9 cellular contexts compared by ENCODE assay signal in the genomic region with DNA sequence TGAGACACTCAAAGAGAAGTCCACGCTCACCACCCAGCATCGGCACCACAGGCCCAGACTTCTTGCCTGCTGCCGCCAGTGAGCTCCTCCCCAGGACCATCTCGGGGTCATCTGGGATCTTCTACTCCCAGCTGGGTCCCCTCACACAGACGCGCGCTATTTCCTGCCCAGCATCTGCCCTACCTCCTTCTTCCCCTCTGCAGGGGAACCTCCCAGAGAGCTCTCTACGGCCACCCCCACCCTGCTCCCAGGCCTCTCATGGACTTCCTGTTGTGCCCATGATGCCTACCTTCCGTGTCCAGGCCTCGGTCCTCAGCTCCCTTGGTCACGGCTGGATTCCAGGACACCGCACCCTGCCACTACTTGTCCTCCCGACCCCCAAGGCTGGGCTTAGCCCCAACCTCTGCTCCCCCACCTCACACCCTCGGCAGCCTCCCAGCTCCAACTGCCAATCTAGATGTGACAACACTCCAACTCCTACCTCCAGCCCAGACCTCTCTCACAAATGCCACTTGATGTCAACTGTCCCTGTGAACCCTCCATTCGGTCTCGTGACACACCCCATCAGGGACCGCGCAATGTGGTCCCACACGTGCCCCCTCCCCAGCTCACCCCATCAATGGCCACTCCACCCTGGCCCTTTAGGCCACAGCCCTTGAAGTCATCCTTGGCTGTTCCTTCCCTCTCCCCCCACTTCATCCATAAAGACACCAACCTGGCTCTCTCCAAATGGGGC. TPM values are rescaled to one million over a fixed set of nuclear protein-coding genes. Genes with fewer than 3 reads are reported as not detected.
DNase-seq lines count a peak whose midpoint lies in the region; ATAC-seq and TF ChIP-seq lines count a peak whose summit lies in the region.
"Had no signal": no experiment of that assay in that cellular context is flagged by ENCODE, and none has a peak within 500 bp of the region (broad histone marks: within the 10 kb centered on the region; RNA-seq: fewer than 3 reads in every experiment).

No MANE protein-coding gene starts in this region.

- no peak for TF ChIP-seq CTCF in cardiac muscle cell (IDR thresholded peaks at IDR 0.05; ENCODE audit: low read depth, low read length)
- no peak for TF ChIP-seq CTCF in upper lobe of left lung (IDR thresholded peaks at IDR 0.05)

- no peak for DNase-seq in Right ventricle myocardium inferior (ENCODE audit: missing footprints)
- no peak for DNase-seq in cardiac septum (ENCODE audit: low spot score)
- DNase-seq in RPMI8226: peak; percentile 36
- peak in 1 of 2 donors; percentile 57 for DNase-seq in cardiac muscle cell (ENCODE audit: low read depth in 1 of 2, low spot score in 1 of 2)
- DNase-seq in upper lobe of left lung: peak in 1 of 2 donors; percentile 37
- no peak for DNase-seq in cerebellum (ENCODE audit: low spot score)

- 46 to 64% methylated on average over 15 to 19 of the region's 19 CpGs for WGBS in upper lobe of left lung, 2 donors

- H3K9me3 ChIP-seq in cardiac muscle cell (ENCODE audit: low read depth) (no peaks in the 10 kb centered on the region), upper lobe of left lung (no peaks in the 10 kb centered on the region)

- no peak for TF ChIP-seq POLR2A in upper lobe of left lung (IDR thresholded peaks at IDR 0.05)

- peaks cover 23% of the 10 kb centered on the region for H3K36me3 ChIP-seq in cardiac muscle cell
- H3K36me3 ChIP-seq in upper lobe of left lung: peaks cover 14 to 65% (median 58%) of the 10 kb centered on the region in 4 donors

- H3K4me3 ChIP-seq in cardiac muscle cell (no peak overlapping the region), upper lobe of left lung (no peak overlapping the region)

- intact Hi-C loops in Right ventricle myocardium inferior (cut with DNase I): no loop called here
- intact Hi-C loops in cardiac septum (cut with DNase I): no loop called here

- H3K27ac ChIP-seq in cardiac muscle cell (peak overlapping the region; percentile 13), upper lobe of left lung (peak overlapping the region; percentile 28 to 68 (median 58))
- H3K27ac ChIP-seq: C4-2B had no signal

- ATAC-seq in Right ventricle myocardium inferior (peak; percentile 17), upper lobe of left lung (ENCODE audit: low FRiP score in 2 of 2) (peak; percentile 57 to 67), GM18907 (IDR thresholded peaks at IDR 0.05; ENCODE audit: unreplicated experiment) (no peak), HG03039 (IDR thresholded peaks at IDR 0.05; ENCODE audit: unreplicated experiment) (no peak)

- no peaks in the 10 kb centered on the region for H3K27me3 ChIP-seq in cardiac muscle cell
- no peaks in the 10 kb centered on the region for H3K27me3 ChIP-seq in upper lobe of left lung

- H3K4me1 ChIP-seq in cardiac muscle cell (ENCODE audit: low read depth): no peaks in the 10 kb centered on the region
- peaks cover 6 to 19% (median 12%) of the 10 kb centered on the region in 4 donors for H3K4me1 ChIP-seq in upper lobe of left lung

- TF ChIP-seq EP300 in upper lobe of left lung (IDR thresholded peaks at IDR 0.05): no peak

RNA-seq across cellular contexts. Expression of gene SGSM3, which starts 45.3 kb away (rescaled TPM):
- 36.8 TPM for total RNA-seq in Right ventricle myocardium inferior
- total RNA-seq in cardiac septum: 38.1 TPM
- total RNA-seq in cardiac muscle cell: 85.2 and 96.0 TPM in 2 replicates
- 115 and 152 TPM in 2 replicates for polyA plus RNA-seq in cardiac muscle cell
- total RNA-seq in upper lobe of left lung: 100 to 1,000 TPM in 2 of 6 donors, 10 to 100 TPM in 4; 51.8 to 199 (median 84.0) TPM
- total RNA-seq in cerebellum: 32.7 TPM

Comparison
In these comparisons a context has a peak if more than half of its experiments do, and no peak if none do; other contexts are left out.
1. ATAC-seq: peak in Right ventricle myocardium inferior (single experiment) and upper lobe of left lung (2 of 2); none in GM18907 (single experiment) and HG03039 (single experiment).